8 cellular contexts compared by ENCODE assay signal in the genomic region with DNA sequence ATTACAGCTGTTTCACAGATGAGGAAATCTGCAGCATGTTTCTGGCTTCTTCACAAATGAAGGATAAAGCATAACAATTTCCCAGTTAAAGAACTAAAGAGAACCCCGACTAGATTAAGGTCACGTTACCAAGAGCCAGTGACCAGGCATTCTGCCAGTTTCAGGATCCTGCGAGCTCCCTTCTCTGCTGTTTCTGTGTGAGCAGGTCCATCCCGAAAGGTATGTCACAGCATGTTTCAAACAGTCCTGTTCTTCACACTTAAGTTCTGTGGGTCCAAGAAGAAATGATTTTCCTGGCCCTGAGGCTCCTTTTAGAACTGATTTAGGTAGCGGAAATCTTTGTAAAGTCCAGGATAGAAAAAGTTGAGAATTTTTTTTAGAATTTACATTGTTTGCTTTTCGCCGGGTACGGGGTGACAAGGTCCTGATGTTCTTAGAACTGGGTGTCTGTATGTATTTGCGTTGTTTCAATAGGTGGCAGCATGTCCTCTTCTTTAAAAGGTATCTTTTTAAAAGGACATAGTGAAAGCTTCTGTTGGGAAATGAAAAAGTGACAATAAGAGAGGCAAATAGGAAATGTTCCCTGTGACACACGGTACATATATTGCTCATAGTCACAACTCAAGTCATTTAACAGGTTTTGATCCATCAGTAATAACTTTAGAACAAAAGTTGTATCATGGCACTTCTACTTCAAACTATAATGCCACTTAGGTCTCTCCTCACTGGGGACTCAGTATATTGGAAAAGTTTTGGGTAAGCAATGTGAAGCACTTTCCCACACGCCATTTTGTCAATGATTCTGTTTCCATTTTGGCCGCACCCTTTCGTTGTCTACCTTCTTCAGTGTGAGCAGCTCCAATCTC.
DNase-seq lines count a peak whose midpoint lies in the region; ATAC-seq lines count a peak whose summit lies in the region.

No MANE protein-coding gene starts in this region.

- H3K27ac Mint-ChIP-seq in activated naive CD4-positive, alpha-beta T cell treated with anti-CD3 and anti-CD28 coated beads, Interleukin-2, amount 50 U/mL, for 24 hours = peak overlapping the region; percentile 66
- H3K27ac Mint-ChIP-seq in activated naive CD4-positive, alpha-beta T cell treated with anti-CD3 and anti-CD28 coated beads, Interleukin-2, amount 10 ng/mL, durations not matched to agents 7 days and 5 days = no peak overlapping the region
- peak overlapping the region; percentile 41 for H3K27ac Mint-ChIP-seq in T-helper 1 cell treated with Interleukin-12 subunit alpha and Interleukin-12 subunit beta and Interleukin-4 antibody, amounts not matched to agents 30 μg/mL and 1 μg/mL, for 36 hours
- peak overlapping the region in 1 of 2 donors; percentile 60 for H3K27ac Mint-ChIP-seq in stimulated activated naive CD8-positive, alpha-beta T cell treated with anti-CD3 and anti-CD28 coated beads, Interleukin-15, amount 100 ng/mL, for 72 hours

- H3K9me3 Mint-ChIP-seq in activated naive CD4-positive, alpha-beta T cell treated with anti-CD3 and anti-CD28 coated beads, Interleukin-2, amount 50 U/mL, for 24 hours = no peaks in the 10 kb centered on the region
- H3K9me3 Mint-ChIP-seq in activated naive CD4-positive, alpha-beta T cell treated with anti-CD3 and anti-CD28 coated beads, Interleukin-2, amount 10 ng/mL, durations not matched to agents 7 days and 5 days = no peaks in the 10 kb centered on the region
- peaks cover 4% of the 10 kb centered on the region for H3K9me3 Mint-ChIP-seq in T-helper 1 cell treated with Interleukin-12 subunit alpha and Interleukin-12 subunit beta and Interleukin-4 antibody, amounts not matched to agents 30 μg/mL and 1 μg/mL, for 36 hours
- peaks cover 0 to 10% of the 10 kb centered on the region in 2 donors for H3K9me3 Mint-ChIP-seq in stimulated activated naive CD8-positive, alpha-beta T cell treated with anti-CD3 and anti-CD28 coated beads, Interleukin-15, amount 100 ng/mL, for 72 hours

- no peak for DNase-seq in activated naive CD4-positive, alpha-beta T cell treated with anti-CD3 and anti-CD28 coated beads, Interleukin-2, amount 10 ng/mL, durations not matched to agents 7 days and 5 days
- peak; percentile 59 for DNase-seq in globus pallidus (ENCODE audit: low spot score)
- no peak for DNase-seq in stimulated activated naive CD8-positive, alpha-beta T cell treated with anti-CD3 and anti-CD28 coated beads, Interleukin-15, amount 100 ng/mL, for 72 hours
- DNase-seq in GOT3 (lab: John Stamatoyannopoulos, UW) = no peak
- no peak for DNase-seq in SHP77 (lab: John Stamatoyannopoulos, UW)

- H3K4me1 Mint-ChIP-seq in activated naive CD4-positive, alpha-beta T cell treated with anti-CD3 and anti-CD28 coated beads, Interleukin-2, amount 50 U/mL, for 24 hours = peaks cover 26% of the 10 kb centered on the region
- peaks cover 12% of the 10 kb centered on the region for H3K4me1 Mint-ChIP-seq in activated naive CD4-positive, alpha-beta T cell treated with anti-CD3 and anti-CD28 coated beads, Interleukin-2, amount 10 ng/mL, durations not matched to agents 7 days and 5 days
- peaks cover 18% of the 10 kb centered on the region for H3K4me1 Mint-ChIP-seq in T-helper 1 cell treated with Interleukin-12 subunit alpha and Interleukin-12 subunit beta and Interleukin-4 antibody, amounts not matched to agents 30 μg/mL and 1 μg/mL, for 36 hours (ENCODE audit: low read depth)
- no peaks in the 10 kb centered on the region for H3K4me1 Mint-ChIP-seq in stimulated activated naive CD8-positive, alpha-beta T cell treated with anti-CD3 and anti-CD28 coated beads, Interleukin-15, amount 100 ng/mL, for 72 hours

- no peaks in the 10 kb centered on the region for H3K36me3 Mint-ChIP-seq in activated naive CD4-positive, alpha-beta T cell treated with anti-CD3 and anti-CD28 coated beads, Interleukin-2, amount 50 U/mL, for 24 hours
- no peaks in the 10 kb centered on the region for H3K36me3 Mint-ChIP-seq in activated naive CD4-positive, alpha-beta T cell treated with anti-CD3 and anti-CD28 coated beads, Interleukin-2, amount 10 ng/mL, durations not matched to agents 7 days and 5 days
- peaks cover 11% of the 10 kb centered on the region for H3K36me3 Mint-ChIP-seq in T-helper 1 cell treated with Interleukin-12 subunit alpha and Interleukin-12 subunit beta and Interleukin-4 antibody, amounts not matched to agents 30 μg/mL and 1 μg/mL, for 36 hours (ENCODE audit: low read depth)

- no peaks in the 10 kb centered on the region for H3K27me3 Mint-ChIP-seq in activated naive CD4-positive, alpha-beta T cell treated with anti-CD3 and anti-CD28 coated beads, Interleukin-2, amount 50 U/mL, for 24 hours
- H3K27me3 Mint-ChIP-seq in activated naive CD4-positive, alpha-beta T cell treated with anti-CD3 and anti-CD28 coated beads, Interleukin-2, amount 10 ng/mL, durations not matched to agents 7 days and 5 days = no peaks in the 10 kb centered on the region
- no peaks in the 10 kb centered on the region for H3K27me3 Mint-ChIP-seq in T-helper 1 cell treated with Interleukin-12 subunit alpha and Interleukin-12 subunit beta and Interleukin-4 antibody, amounts not matched to agents 30 μg/mL and 1 μg/mL, for 36 hours (ENCODE audit: low read depth)
- peaks cover 18% of the 10 kb centered on the region for H3K27me3 Mint-ChIP-seq in stimulated activated naive CD8-positive, alpha-beta T cell treated with anti-CD3 and anti-CD28 coated beads, Interleukin-15, amount 100 ng/mL, for 72 hours

- peak; percentile 85 for ATAC-seq in HG03432 (IDR thresholded peaks at IDR 0.05; ENCODE audit: unreplicated experiment)
- ATAC-seq in stimulated activated naive CD8-positive, alpha-beta T cell treated with anti-CD3 and anti-CD28 coated beads, Interleukin-15, amount 100 ng/mL, for 72 hours = peak; percentile 89

- CTCF ChIA-PET in activated naive CD4-positive, alpha-beta T cell treated with anti-CD3 and anti-CD28 coated beads, Interleukin-2, amount 10 ng/mL, durations not matched to agents 7 days and 5 days (lab: Charles Lee) = interaction anchor here (0.6 to 4.6 kb wide), 38 partner anchors 9 to 842 kb away, joined by 3 to 92 read pairs (median 6); a partner anchor contains a TSS

- H3K4me3 Mint-ChIP-seq in activated naive CD4-positive, alpha-beta T cell treated with anti-CD3 and anti-CD28 coated beads, Interleukin-2, amount 50 U/mL, for 24 hours = peak overlapping the region; percentile 78
- no peak overlapping the region for H3K4me3 Mint-ChIP-seq in activated naive CD4-positive, alpha-beta T cell treated with anti-CD3 and anti-CD28 coated beads, Interleukin-2, amount 10 ng/mL, durations not matched to agents 7 days and 5 days
- peak overlapping the region; percentile 58 for H3K4me3 Mint-ChIP-seq in T-helper 1 cell treated with Interleukin-12 subunit alpha and Interleukin-12 subunit beta and Interleukin-4 antibody, amounts not matched to agents 30 μg/mL and 1 μg/mL, for 36 hours
- peak overlapping the region in 1 of 2 donors; percentile 46 for H3K4me3 Mint-ChIP-seq in stimulated activated naive CD8-positive, alpha-beta T cell treated with anti-CD3 and anti-CD28 coated beads, Interleukin-15, amount 100 ng/mL, for 72 hours
